In genomic region chr16:87219287-87219909, GRCh38 we compare ENCODE assay signal across 26 cellular contexts.
DNase-seq lines count a peak whose midpoint lies in the region; ATAC-seq, FAIRE-seq and TF ChIP-seq lines count a peak whose summit lies in the region.
"Had no signal": no experiment of that assay in that cellular context is flagged by ENCODE, and none has a peak within 500 bp of the region (broad histone marks: within the 10 kb centered on the region; RNA-seq: fewer than 3 reads in every experiment).

No MANE protein-coding gene starts in this region.

- no peak overlapping the region for H2BK15ac ChIP-seq in neuronal stem cell (ENCODE audit: low read length)

- H3K4me3 ChIP-seq in HepG2 (replicated peaks in 1 of 3; ENCODE audit: insufficient read depth in 1 of 3, low read depth in 2 of 3, low read length in 3 of 3) = no peak overlapping the region
- no peak overlapping the region for H3K4me3 ChIP-seq in right lobe of liver
- H3K4me3 ChIP-seq in GM12878 = no peak overlapping the region
- peak overlapping the region in 1 of 2 donors; percentile 7 for H3K4me3 ChIP-seq in neuronal stem cell (ENCODE audit: low read length in 2 of 2)
- H3K4me3 ChIP-seq: A549; BLaER1 treated with 17β-estradiol and CSF1 and Interleukin-3, amounts not matched to agents 10 nM and 100 nM; GM23338; HAP-1 had no signal

- H3K23ac ChIP-seq in neuronal stem cell (ENCODE audit: low read depth, low read length, poor library complexity) = no peak overlapping the region

- no peak for TF ChIP-seq CTCF in HepG2 (CRISPR knock-in tag; IDR thresholded peaks at IDR 0.05)
- no peak for TF ChIP-seq CTCF in right lobe of liver (IDR thresholded peaks at IDR 0.05)
- no peak for TF ChIP-seq CTCF in GM12878 (IDR thresholded peaks at IDR 0.05 in 2 of 3, conservative IDR thresholded peaks at IDR 0.05 in 1 of 3; ENCODE audit: control insufficient read depth in 2 of 3, extremely low read depth in 1 of 3, insufficient read depth in 1 of 3, low read depth in 3 of 3, low read length in 3 of 3)

- FAIRE-seq in HepG2 (lab: Jason Lieb, UNC) (no peak), GM12878 (lab: Jason Lieb, UNC) (no peak)
- FAIRE-seq: A549, D721Med, GM12891, GM18507, H54 had no signal

- no peaks in the 10 kb centered on the region for H3K79me1 ChIP-seq in neuronal stem cell (ENCODE audit: low read depth, low read length)

- H3K9me3 ChIP-seq in HepG2 (ENCODE audit: low read length) (no peaks in the 10 kb centered on the region), right lobe of liver (no peaks in the 10 kb centered on the region), GM12878 (replicated peaks; ENCODE audit: control insufficient read depth, insufficient read depth, low read length) (no peaks in the 10 kb centered on the region), neuronal stem cell (replicated peaks in 1 of 2; ENCODE audit: control insufficient read depth in 2 of 2, insufficient read depth in 1 of 2, low read depth in 1 of 2, low read length in 2 of 2) (peaks cover 0 to 5% of the 10 kb centered on the region in 2 donors)
- H3K9me3 ChIP-seq: A549; BE2C; BLaER1 treated with 17β-estradiol and CSF1 and Interleukin-3, amounts not matched to agents 10 nM and 100 nM; HAP-1 had no signal

- TF ChIP-seq POLR2A in HepG2 (IDR thresholded peaks at IDR 0.05; ENCODE audit: insufficient read depth in 1 of 2, low read depth in 2 of 2, low read length in 2 of 2) = no peak
- TF ChIP-seq POLR2A in right lobe of liver (IDR thresholded peaks at IDR 0.05) = no peak
- TF ChIP-seq POLR2A in GM12878 (IDR thresholded peaks at IDR 0.05; ENCODE audit: low read depth, low read length) = no peak

- H2BK120ac ChIP-seq in neuronal stem cell (ENCODE audit: low read depth, low read length) = no peak overlapping the region

- WGBS in HepG2 (ENCODE audit: low lambda C conversion rate) = 69% methylated on average over 15 of the region's 15 CpGs
- WGBS in right lobe of liver (ENCODE audit: insufficient coverage, low coverage, low lambda C conversion rate, missing lambda C conversion rate) = 82% methylated on average over 4 of the region's 15 CpGs
- WGBS in GM12878 (ENCODE audit: insufficient coverage, insufficient replicate concordance, low lambda C conversion rate, missing lambda C conversion rate) = 68% methylated on average over 15 of the region's 15 CpGs
- 100% methylated on average over 2 of the region's 15 CpGs; no CpG with 5 or more reads in 1 of the 2 donors for WGBS in neuronal stem cell (ENCODE audit: extremely low coverage in 2 of 2, insufficient read length in 2 of 2, insufficient replicate concordance in 1 of 2), 2 donors

- in situ Hi-C loops in HepG2 (cut with HindIII; ENCODE audit: extremely low pct_ligation_motif_present, low pct_unique_long_range_greater_than_20kb) = no loop called here
- in situ Hi-C loops in GM12878 (cut with MboI) = no loop called here

- no peaks in the 10 kb centered on the region; the same call in 1 of the 2 replicates for H4K20me1 ChIP-seq in HepG2 (ENCODE audit: insufficient read depth, low read length)
- no peaks in the 10 kb centered on the region for H4K20me1 ChIP-seq in GM12878 (ENCODE audit: control insufficient read depth, insufficient read depth)
- H4K20me1 ChIP-seq: BLaER1 treated with 17β-estradiol and CSF1 and Interleukin-3, amounts not matched to agents 10 nM and 100 nM had no signal

- CTCF ChIA-PET in HepG2 (lab: Yijun Ruan, JAX; ENCODE audit: low intra/inter-chr PET ratio, low total read pairs) (no interaction called here), GM12878 (lab: Yijun Ruan, JAX) (no interaction called here)

- H3K18ac ChIP-seq in neuronal stem cell (ENCODE audit: low read length) = no peak overlapping the region

- H2AFZ ChIP-seq in HepG2 (ENCODE audit: low read length) (no peak overlapping the region), GM12878 (ENCODE audit: control insufficient read depth, low read depth, low read length) (no peak overlapping the region), neuronal stem cell (ENCODE audit: low read length) (no peak overlapping the region)
- H2AFZ ChIP-seq: GM23338 had no signal

- no peak overlapping the region for H3K14ac ChIP-seq in neuronal stem cell (ENCODE audit: low read length)

- H3K4ac ChIP-seq in neuronal stem cell (ENCODE audit: low read length) = no peak overlapping the region

- no peak overlapping the region for H3K27ac ChIP-seq in HepG2 (ENCODE audit: extremely low read length, insufficient read depth, low read length)
- H3K27ac ChIP-seq in right lobe of liver = no peak overlapping the region
- H3K27ac ChIP-seq in GM12878 (ENCODE audit: control insufficient read depth, insufficient read depth) = no peak overlapping the region
- no peak overlapping the region for H3K27ac ChIP-seq in neuronal stem cell (replicated peaks; ENCODE audit: low read length)
- H3K27ac ChIP-seq: 22Rv1; A549; BLaER1 treated with 17β-estradiol and CSF1 and Interleukin-3, amounts not matched to agents 10 nM and 100 nM had no signal

- H4K91ac ChIP-seq in neuronal stem cell (ENCODE audit: low read depth, low read length, poor library complexity) = peak overlapping the region; percentile 17

- H3K9ac ChIP-seq in HepG2 (ENCODE audit: insufficient read depth, low read depth, low read length) = no peak overlapping the region
- no peak overlapping the region for H3K9ac ChIP-seq in GM12878 (ENCODE audit: control insufficient read depth, insufficient read depth, low read length)
- peak overlapping the region; percentile 54 for H3K9ac ChIP-seq in neuronal stem cell (ENCODE audit: low read depth, low read length, poor library complexity)
- H3K9ac ChIP-seq: BLaER1 treated with 17β-estradiol and CSF1 and Interleukin-3, amounts not matched to agents 10 nM and 100 nM had no signal

- TF ChIP-seq EP300 in HepG2 (IDR thresholded peaks at IDR 0.05; ENCODE audit: low read depth in 2 of 2, low read length in 2 of 2) (no peak), HepG2 (CRISPR knock-in tag; IDR thresholded peaks at IDR 0.05; ENCODE audit: borderline replicate concordance) (no peak), GM12878 (IDR thresholded peaks at IDR 0.05; ENCODE audit: borderline replicate concordance in 1 of 2, control insufficient read depth in 1 of 2, low read depth in 2 of 2, low read length in 2 of 2) (no peak)

- intact Hi-C loops in HepG2 (cut with micrococcal nuclease; ENCODE audit: unreplicated experiment) = no loop called here
- intact Hi-C loops in right lobe of liver (cut with DNase I) = no loop called here
- intact Hi-C loops in GM12878 (cut with micrococcal nuclease; ENCODE audit: unreplicated experiment) = no loop called here

- DNase-seq in HepG2 (ENCODE audit: low spot score) (no peak), right lobe of liver (no peak), GM12878 (ENCODE audit: low read depth, low spot score) (no peak), neuronal stem cell (ENCODE audit: low spot score) (no peak), NCI-H524 treated with DMSO at 0.1 percent for 48 hours (lab: John Stamatoyannopoulos, UW) (no peak), activated gamma-delta T cell (lab: John Stamatoyannopoulos, UW) (no peak), islet precursor cell (no peak)
- DNase-seq in activated CD4-positive, alpha-beta T cell treated with anti-CD3 and anti-CD28 coated beads, Interleukin-2, amount 50 U/mL, for 48 hours = no peak
- DNase-seq: ACHN; AML-193; BE2C; CD4-positive, alpha-beta T cell; CD8-positive, alpha-beta memory T cell; DMS 273 treated with DMSO at 0.1 percent for 48 hours; DMS79; EL; GDM1 had no signal

- no peak overlapping the region for H2BK5ac ChIP-seq in neuronal stem cell (ENCODE audit: low read length)

- ATAC-seq in HepG2 (no peak), right lobe of liver (no peak), GM12878 (no peak)
- ATAC-seq: A549, GM23338 had no signal

- no peak overlapping the region for H2AK5ac ChIP-seq in neuronal stem cell (ENCODE audit: low read depth, low read length)

- H4K8ac ChIP-seq in neuronal stem cell (ENCODE audit: low read depth, low read length) = no peak overlapping the region

- no peak for TF ChIP-seq RAD21 in HepG2 (CRISPR knock-in tag; IDR thresholded peaks at IDR 0.05)
- no peak for TF ChIP-seq RAD21 in GM12878 (IDR thresholded peaks at IDR 0.05; ENCODE audit: insufficient read depth, low read depth, low read length)

- H3K4me1 ChIP-seq in HepG2 (ENCODE audit: insufficient read depth, low read length) (no peaks in the 10 kb centered on the region), right lobe of liver (no peaks in the 10 kb centered on the region), GM12878 (ENCODE audit: control insufficient read depth, insufficient read depth, low read length) (no peaks in the 10 kb centered on the region), neuronal stem cell (ENCODE audit: control insufficient read depth in 2 of 2, insufficient read depth in 1 of 2, low read depth in 1 of 2, low read length in 2 of 2) (no peaks in the 10 kb centered on the region)
- H3K4me1 ChIP-seq: A549; BE2C; BLaER1 treated with 17β-estradiol and CSF1 and Interleukin-3, amounts not matched to agents 10 nM and 100 nM; HAP-1 had no signal

- no peak overlapping the region for H2BK12ac ChIP-seq in neuronal stem cell (ENCODE audit: low read length)

- RAD21 ChIA-PET in GM12878 (lab: Charles Lee; ENCODE audit: unreplicated experiment) = no interaction called here

- H3K79me2 ChIP-seq in HepG2 (ENCODE audit: insufficient read depth, low read length) = no peaks in the 10 kb centered on the region
- no peaks in the 10 kb centered on the region for H3K79me2 ChIP-seq in GM12878 (ENCODE audit: control insufficient read depth, insufficient read depth, low read length)

- POLR2A ChIA-PET in HepG2 (lab: Yijun Ruan, JAX) (no interaction called here), GM12878 (lab: Charles Lee) (no interaction called here)

- BruUV-seq in HepG2 (replicated peaks; lab: Mats Ljungman, UMichigan) (no TSS peak), GM12878 (replicated peaks; lab: Mats Ljungman, UMichigan) (no TSS peak)

- H3K4me2 ChIP-seq in HepG2 (ENCODE audit: low read depth, low read length) (no peak overlapping the region), GM12878 (ENCODE audit: control insufficient read depth, insufficient read depth) (no peak overlapping the region), neuronal stem cell (ENCODE audit: insufficient read depth, low read length, poor library complexity, severe bottlenecking) (no peak overlapping the region)
- H3K4me2 ChIP-seq: A549; BLaER1 treated with 17β-estradiol and CSF1 and Interleukin-3, amounts not matched to agents 10 nM and 100 nM; GM23338 had no signal

- no peaks in the 10 kb centered on the region; a peak in 1 of 5 replicates for H3K27me3 ChIP-seq in HepG2 (ENCODE audit: control insufficient read depth in 1 of 2, insufficient read depth in 2 of 2, low read length in 2 of 2)
- H3K27me3 ChIP-seq in right lobe of liver = no peaks in the 10 kb centered on the region
- no peaks in the 10 kb centered on the region for H3K27me3 ChIP-seq in GM12878 (replicated peaks in 1 of 2; ENCODE audit: control insufficient read depth in 2 of 2, insufficient read depth in 2 of 2, low read length in 1 of 2)
- peaks cover 0 to 2% (median under 1%) of the 10 kb centered on the region in 3 experiments for H3K27me3 ChIP-seq in neuronal stem cell (ENCODE audit: control insufficient read depth in 3 of 3, insufficient read depth in 3 of 3, low read depth in 1 of 3, low read length in 3 of 3)
- H3K27me3 ChIP-seq: BE2C; BLaER1 treated with 17β-estradiol and CSF1 and Interleukin-3, amounts not matched to agents 10 nM and 100 nM had no signal

- H3K36me3 ChIP-seq in HepG2 (replicated peaks in 1 of 2; ENCODE audit: control insufficient read depth in 1 of 2, insufficient read depth in 2 of 2, low read length in 2 of 2) (no peaks in the 10 kb centered on the region), right lobe of liver (no peaks in the 10 kb centered on the region), GM12878 (ENCODE audit: control insufficient read depth in 2 of 2, insufficient read depth in 2 of 2, low read length in 1 of 2) (no peaks in the 10 kb centered on the region), neuronal stem cell (replicated peaks in 1 of 2; ENCODE audit: control insufficient read depth in 2 of 2, insufficient read depth in 2 of 2, low read length in 2 of 2) (no peaks in the 10 kb centered on the region)
- H3K36me3 ChIP-seq: BE2C; BLaER1 treated with 17β-estradiol and CSF1 and Interleukin-3, amounts not matched to agents 10 nM and 100 nM; HAP-1 had no signal

- SMC1A ChIA-PET in GM12878 (lab: Charles Lee; ENCODE audit: uncharacterized antibody, unreplicated experiment) = no interaction called here

Comparison
In these comparisons a context has a peak if more than half of its experiments do, and no peak if none do; other contexts are left out.
1. Of the 75 proteins assayed by ChIP-seq in both HepG2 and GM12878: peak only in HepG2: none; only in GM12878: BCL3; in both: none; in neither: 74.